In the genomic region with DNA sequence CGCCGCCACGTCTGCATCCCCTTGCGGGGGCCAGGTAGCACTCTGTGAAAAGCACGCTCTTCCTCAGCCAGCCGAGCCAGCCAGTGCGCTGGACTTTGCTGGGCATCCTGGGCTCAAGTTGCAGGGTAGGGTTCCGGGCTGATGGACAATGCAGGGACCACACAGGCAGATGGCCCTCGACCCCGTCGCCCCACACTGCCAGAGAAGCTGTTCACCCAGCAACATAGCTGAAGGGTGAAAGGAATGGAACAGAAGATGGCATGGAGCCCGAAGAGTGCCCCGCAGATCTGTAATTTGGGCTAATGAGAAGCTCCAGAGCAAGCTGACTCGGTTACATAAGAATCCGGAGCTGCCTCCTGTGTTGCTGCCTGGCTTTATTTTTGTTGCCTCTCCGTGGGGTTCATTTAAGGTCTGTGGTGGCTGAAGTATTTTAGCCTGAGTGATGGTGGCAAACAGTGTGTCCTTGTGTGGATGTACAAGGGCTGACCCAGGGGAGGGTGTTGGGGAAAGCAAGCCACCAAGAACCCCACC, we compare ENCODE assay signal across 29 cellular contexts.
DNase-seq lines count a peak whose midpoint lies in the region; FAIRE-seq and TF ChIP-seq lines count a peak whose summit lies in the region.
"Had no signal": no experiment of that assay in that cellular context is flagged by ENCODE, and none has a peak within 500 bp of the region (broad histone marks: within the 10 kb centered on the region; RNA-seq: fewer than 3 reads in every experiment).

No MANE protein-coding gene starts in this region.

- H3K9me3 ChIP-seq in neuronal stem cell (replicated peaks in 1 of 2; ENCODE audit: control insufficient read depth in 2 of 2, insufficient read depth in 1 of 2, low read depth in 1 of 2, low read length in 2 of 2) (peaks cover 8 to 13% of the 10 kb centered on the region in 2 donors), small intestine (ENCODE audit: control insufficient read depth, low read depth) (no peaks in the 10 kb centered on the region)
- H3K9me3 ChIP-seq: BE2C, prostate gland had no signal

- H3K79me1 ChIP-seq in neuronal stem cell (ENCODE audit: low read depth, low read length), result no peaks in the 10 kb centered on the region

- H3K27me3 ChIP-seq in neuronal stem cell (ENCODE audit: control insufficient read depth in 3 of 3, insufficient read depth in 3 of 3, low read depth in 1 of 3, low read length in 3 of 3) (no peaks in the 10 kb centered on the region), small intestine (ENCODE audit: control insufficient read depth in 2 of 2, insufficient read depth in 2 of 2, low read length in 2 of 2) (peaks cover 0 to 6% of the 10 kb centered on the region in 2 donors)
- H3K27me3 ChIP-seq: upper lobe of left lung had no signal

- no CpG with 5 or more reads among the region's 16 CpGs for WGBS in neuronal stem cell (ENCODE audit: extremely low coverage in 2 of 2, insufficient read length in 2 of 2, insufficient replicate concordance in 1 of 2), 2 donors
- 83 to 90% (median 84%) methylated on average over 16 of the region's 16 CpGs for whole genome bisulfite sequencing in small intestine, 3 donors

- H3K36me3 ChIP-seq in neuronal stem cell (replicated peaks in 1 of 2; ENCODE audit: control insufficient read depth in 2 of 2, insufficient read depth in 2 of 2, low read length in 2 of 2), result no peaks in the 10 kb centered on the region
- no peaks in the 10 kb centered on the region for H3K36me3 ChIP-seq in small intestine (ENCODE audit: control insufficient read depth in 2 of 2, insufficient read depth in 2 of 2, low read length in 2 of 2)
- H3K36me3 ChIP-seq: BE2C, heart right ventricle, prostate gland, upper lobe of left lung had no signal

- H2AK5ac ChIP-seq in neuronal stem cell (ENCODE audit: low read depth, low read length), result peak overlapping the region; percentile 47

- no peak for FAIRE-seq in small intestine (lab: Jason Lieb, UNC)
- FAIRE-seq: GM18507 had no signal

- H2BK5ac ChIP-seq in neuronal stem cell (ENCODE audit: low read length), result peak overlapping the region; percentile 18

- peak overlapping the region; percentile 15 for H3K4ac ChIP-seq in neuronal stem cell (ENCODE audit: low read length)

- no peak overlapping the region for H2BK12ac ChIP-seq in neuronal stem cell (ENCODE audit: low read length)

- peak in 9 of 14 donors; percentile 34 to 80 (median 60) for DNase-seq in C1 segment of cervical spinal cord (lab: John Stamatoyannopoulos, UW)
- peak; percentile 66 for DNase-seq in astrocyte of the hippocampus (ENCODE audit: low read depth, low spot score)
- peak; percentile 35 to 57 for DNase-seq in hippocampal formation (lab: John Stamatoyannopoulos, UW)
- no peak for DNase-seq in neuronal stem cell (ENCODE audit: low spot score)
- no peak for DNase-seq in activated CD4-positive, CD25-positive, alpha-beta regulatory T cell treated with anti-CD3 and anti-CD28 coated beads, Interleukin-2, amount 50 U/mL, for 72 hours
- DNase-seq in small intestine, result no peak
- no peak for DNase-seq in T1000 (lab: John Stamatoyannopoulos, UW)
- no peak for DNase-seq in foreskin fibroblast
- DNase-seq: ACHN; activated CD4-positive, alpha-beta memory T cell treated with anti-CD3 and anti-CD28 coated beads, Interleukin-2, amount 10 ng/mL, durations not matched to agents 7 days and 5 days; activated naive CD4-positive, alpha-beta T cell treated with anti-CD3 and anti-CD28 coated beads, Interleukin-2, amount 50 U/mL, for 16 hours; BE2C; cortex of kidney; DMS 273 treated with DMSO at 0.1 percent for 48 hours; EL; H7; heart right ventricle; KG1; mammary epithelial cell; NCI-H1417 treated with DMSO at 0.1 percent for 48 hours; NCI-H2081; NCI-H226; NCI-H526 treated with DMSO at 0.1 percent for 48 hours; PC-3; stimulated activated CD4-positive, alpha-beta T cell treated with anti-CD3 and anti-CD28 coated beads, Interleukin-15, amount 100 ng/mL, for 24 hours; T-helper 17 cell had no signal

- H3K18ac ChIP-seq in neuronal stem cell (ENCODE audit: low read length), result peak overlapping the region; percentile 86

- H3K9ac ChIP-seq in neuronal stem cell (ENCODE audit: low read depth, low read length, poor library complexity), result peak overlapping the region; percentile 44

- H2AFZ ChIP-seq in neuronal stem cell (ENCODE audit: low read length), result no peak overlapping the region

- H2BK15ac ChIP-seq in neuronal stem cell (ENCODE audit: low read length), result no peak overlapping the region

- no peak overlapping the region for H2BK120ac ChIP-seq in neuronal stem cell (ENCODE audit: low read depth, low read length)

- H3K4me3 ChIP-seq in neuronal stem cell (ENCODE audit: low read length in 2 of 2) (no peak overlapping the region), small intestine (ENCODE audit: low read depth in 1 of 2, low read length in 2 of 2) (no peak overlapping the region), foreskin fibroblast (ENCODE audit: low read depth in 1 of 2, low read length in 2 of 2) (no peak overlapping the region)
- H3K4me3 ChIP-seq: heart right ventricle, prostate gland, upper lobe of left lung had no signal

- no peak overlapping the region for H3K4me2 ChIP-seq in neuronal stem cell (ENCODE audit: insufficient read depth, low read length, poor library complexity, severe bottlenecking)

- TF ChIP-seq CTCF in foreskin fibroblast (IDR thresholded peaks at IDR 0.05; ENCODE audit: low read depth, low read length), result no peak

- no peak overlapping the region for H3K23ac ChIP-seq in neuronal stem cell (ENCODE audit: low read depth, low read length, poor library complexity)

- H4K8ac ChIP-seq in neuronal stem cell (ENCODE audit: low read depth, low read length), result no peak overlapping the region

- peak overlapping the region; percentile 82 for H3K14ac ChIP-seq in neuronal stem cell (ENCODE audit: low read length)

- peak overlapping the region; percentile 58 for H4K91ac ChIP-seq in neuronal stem cell (ENCODE audit: low read depth, low read length, poor library complexity)

- H3K27ac ChIP-seq in neuronal stem cell (replicated peaks; ENCODE audit: low read length), result no peak overlapping the region
- H3K27ac ChIP-seq in small intestine (ENCODE audit: low read depth in 1 of 2, low read length in 1 of 2), result no peak overlapping the region
- H3K27ac ChIP-seq: heart right ventricle, prostate gland, upper lobe of left lung had no signal

- H3K4me1 ChIP-seq in neuronal stem cell (ENCODE audit: control insufficient read depth in 2 of 2, insufficient read depth in 1 of 2, low read depth in 1 of 2, low read length in 2 of 2) (peaks cover 5 to 13% of the 10 kb centered on the region in 2 donors), small intestine (ENCODE audit: control insufficient read depth in 2 of 2, insufficient read depth in 1 of 2, low read depth in 1 of 2, low read length in 1 of 2) (peaks cover 0 to 3% of the 10 kb centered on the region in 2 donors)
- H3K4me1 ChIP-seq: BE2C, prostate gland had no signal

Comparison
In these comparisons a context has a peak if more than half of its experiments do, and no peak if none do; other contexts are left out.
1. DNase-seq: peak in C1 segment of cervical spinal cord (9 of 14), astrocyte of the hippocampus (single experiment) and hippocampal formation (2 of 2); none in neuronal stem cell (single experiment), activated CD4-positive, CD25-positive, alpha-beta regulatory T cell treated with anti-CD3 and anti-CD28 coated beads, Interleukin-2, amount 50 U/mL, for 72 hours (single experiment), small intestine (single experiment), T1000 (single experiment) and foreskin fibroblast (0 of 2).